ENCODE assay signal across 8 cellular contexts in genomic region chr5:60677831-60678664, GRCh38. TPM values are rescaled to one million over a fixed set of nuclear protein-coding genes. Genes with fewer than 3 reads are reported as not detected.
DNase-seq lines count a peak whose midpoint lies in the region; ATAC-seq and TF ChIP-seq lines count a peak whose summit lies in the region.

No MANE protein-coding gene starts in this region.

- CTCF ChIA-PET in GM10248 (lab: Yijun Ruan, JAX) = interaction anchor here (0.8 to 3.9 kb wide), 13 partner anchors 8 to 980 kb away, joined by 3 to 25 read pairs (median 3); partner anchors contain the start of gene DEPDC1B

- H3K36me3 ChIP-seq in esophagus muscularis mucosa (no peaks in the 10 kb centered on the region), psoas muscle (ENCODE audit: insufficient read depth in 1 of 2, low read depth in 1 of 2) (no peaks in the 10 kb centered on the region)

- no peak overlapping the region for H3K4me3 ChIP-seq in AG10803 (ENCODE audit: low read length)
- H3K4me3 ChIP-seq in esophagus muscularis mucosa = no peak overlapping the region
- H3K4me3 ChIP-seq in psoas muscle = no peak overlapping the region

- H3K27me3 ChIP-seq in esophagus muscularis mucosa (no peaks in the 10 kb centered on the region), psoas muscle (ENCODE audit: insufficient read depth in 3 of 3, low read length in 2 of 3) (peaks cover 0 to 1% (median 0%) of the 10 kb centered on the region in 3 donors)

- H3K4me1 ChIP-seq in esophagus muscularis mucosa (no peaks in the 10 kb centered on the region), psoas muscle (no peaks in the 10 kb centered on the region)

- WGBS in esophagus muscularis mucosa = 67% methylated on average over 6 of the region's 6 CpGs
- 71 to 76% (median 73%) methylated on average over 6 of the region's 6 CpGs for WGBS in psoas muscle, 3 donors

- no peak for TF ChIP-seq POLR2A in esophagus muscularis mucosa (IDR thresholded peaks at IDR 0.05; ENCODE audit: low read depth)

- TF ChIP-seq EP300 in esophagus muscularis mucosa (IDR thresholded peaks at IDR 0.05) = no peak

- no peaks in the 10 kb centered on the region for H3K9me3 ChIP-seq in esophagus muscularis mucosa
- no peaks in the 10 kb centered on the region for H3K9me3 ChIP-seq in psoas muscle

- TF ChIP-seq CTCF in AG10803 (conservative IDR thresholded peaks at IDR 0.05; ENCODE audit: low read length) (peak; percentile 67), GM10248 (IDR thresholded peaks at IDR 0.05; ENCODE audit: control extremely low read depth, extremely low read depth, low read depth, missing control alignments) (peak; percentile 50), esophagus muscularis mucosa (IDR thresholded peaks at IDR 0.05) (peak; percentile 44 to 54 (median 52)), psoas muscle (IDR thresholded peaks at IDR 0.05) (peak; percentile 46)

- peak; percentile 59 for DNase-seq in AG10803 (ENCODE audit: low read depth)
- DNase-seq in GM10248 (ENCODE audit: extremely low spot score) = peak; percentile 35
- peak; percentile 77 for DNase-seq in OCI-M1 (lab: John Stamatoyannopoulos, UW)
- DNase-seq in esophagus muscularis mucosa (ENCODE audit: extremely low spot score) = no peak
- DNase-seq in psoas muscle = no peak
- DNase-seq in activated naive CD4-positive, alpha-beta T cell (lab: John Stamatoyannopoulos, UW) = no peak
- no peak for DNase-seq in NCI-H1048 (lab: John Stamatoyannopoulos, UW)

- ATAC-seq in HG02759 (IDR thresholded peaks at IDR 0.05; ENCODE audit: unreplicated experiment) = peak; percentile 68
- ATAC-seq in psoas muscle = no peak

- intact Hi-C loops in esophagus muscularis mucosa (cut with DNase I) (no loop called here), psoas muscle (cut with DNase I) (loop anchor here in 1 of 2 donors (10.0 kb wide), 1 partner anchor 1257 kb away; no protein-coding TSS in a partner anchor)

- H3K27ac ChIP-seq in esophagus muscularis mucosa (replicated peaks in 1 of 4) (no peak overlapping the region), psoas muscle (no peak overlapping the region)

- POLR2A ChIA-PET in GM10248 (lab: Yijun Ruan, JAX) = no interaction called here

RNA-seq across cellular contexts. Expression of gene DEPDC1B, which starts 21.9 kb away (rescaled TPM):
- total RNA-seq in esophagus muscularis mucosa (under 1 TPM in 3 of 4 donors, not detected in 1; 0.17 to 0.57 (median 0.42) TPM), psoas muscle (under 1 TPM in 1 of 4 donors, not detected in 3; 0.15 TPM)
- under 1 TPM in 2 of 3 donors, not detected in 1; 0.05 to 0.06 TPM for polyA plus RNA-seq in psoas muscle

Comparison
In these comparisons a context has a peak if more than half of its experiments do, and no peak if none do; other contexts are left out.
1. DNase-seq: peak in AG10803 (single experiment), GM10248 (single experiment) and OCI-M1 (single experiment); none in esophagus muscularis mucosa (single experiment), psoas muscle (0 of 2), activated naive CD4-positive, alpha-beta T cell (0 of 4) and NCI-H1048 (single experiment).
2. Peak in every context shown above with its lines, with median percentiles within 50 percentile points of each other: CTCF ChIP-seq.